Comparison of ENCODE assay signal across 12 cellular contexts in the genomic region with DNA sequence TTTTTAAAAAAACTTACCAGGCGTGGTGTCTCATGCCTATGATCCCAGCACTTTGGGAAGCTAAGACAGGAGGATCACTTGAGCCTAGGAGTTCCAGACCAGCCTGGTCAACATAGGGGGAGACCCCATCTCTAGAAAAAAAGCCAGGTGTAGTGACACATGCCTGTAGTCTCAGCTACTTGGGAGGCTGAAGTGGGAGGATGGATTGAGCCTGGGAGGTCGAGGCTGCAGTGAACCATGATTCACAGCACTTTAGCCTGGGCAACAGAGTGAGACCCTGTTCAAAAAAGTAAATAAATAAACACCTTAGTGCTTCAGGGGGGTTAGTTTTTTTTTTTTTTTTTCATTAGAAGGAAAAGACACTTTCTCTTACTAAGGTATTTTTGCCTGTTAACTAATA. TPM values are rescaled to one million over a fixed set of nuclear protein-coding genes. Genes with fewer than 3 reads are reported as not detected.
DNase-seq lines count a peak whose midpoint lies in the region; ATAC-seq, FAIRE-seq and TF ChIP-seq lines count a peak whose summit lies in the region.
"Had no signal": no experiment of that assay in that cellular context is flagged by ENCODE, and none has a peak within 500 bp of the region (broad histone marks: within the 10 kb centered on the region; RNA-seq: fewer than 3 reads in every experiment).

No MANE protein-coding gene starts in this region.

- intact Hi-C loops in CD4-positive, alpha-beta T cell (cut with DNase I, micrococcal nuclease) = loop anchor here in 1 of 2 experiments (5.0 kb wide), 1 partner anchor 144 kb away; no protein-coding TSS in a partner anchor

- H3K4me1 ChIP-seq in HEK293 (ENCODE audit: control insufficient read depth, insufficient read depth, low read length) = peaks cover 3% of the 10 kb centered on the region; the same call in 1 of the 2 replicates
- peaks cover 0 to 6% of the 10 kb centered on the region in 2 donors for H3K4me1 ChIP-seq in small intestine (ENCODE audit: control insufficient read depth in 2 of 2, insufficient read depth in 1 of 2, low read depth in 1 of 2, low read length in 1 of 2)
- H3K4me1 ChIP-seq: BE2C had no signal

- CTCF ChIA-PET in CD4-positive, alpha-beta T cell (lab: Charles Lee) = no interaction called here
- CTCF ChIA-PET in HEK293 (lab: Yijun Ruan, JAX) = interaction anchor here (0.6 kb wide), 1 partner anchor 20 kb away, joined by 4 read pairs; no protein-coding TSS in a partner anchor

- H3K9me3 Mint-ChIP-seq in CD4-positive, alpha-beta T cell = no peaks in the 10 kb centered on the region
- peaks cover 4% of the 10 kb centered on the region for H3K9me3 Mint-ChIP-seq in memory B cell

- H3K4me3 Mint-ChIP-seq in CD4-positive, alpha-beta T cell = no peak overlapping the region
- H3K4me3 Mint-ChIP-seq in memory B cell = no peak overlapping the region

- H3K27ac ChIP-seq in CD4-positive, alpha-beta T cell (ENCODE audit: low read depth, low read length) = no peak overlapping the region
- H3K27ac ChIP-seq in HEK293 (ENCODE audit: extremely low read depth, low read depth, low read length) (no peak overlapping the region), small intestine (ENCODE audit: low read depth in 1 of 2, low read length in 1 of 2) (no peak overlapping the region)

- no peaks in the 10 kb centered on the region for H3K9me3 ChIP-seq in CD4-positive, alpha-beta T cell (ENCODE audit: control insufficient read depth, low read length)
- H3K9me3 ChIP-seq in HEK293 (ENCODE audit: control insufficient read depth, insufficient read depth, low read depth, low read length) = no peaks in the 10 kb centered on the region
- no peaks in the 10 kb centered on the region for H3K9me3 ChIP-seq in small intestine (ENCODE audit: control insufficient read depth, low read depth)
- H3K9me3 ChIP-seq: BE2C had no signal

- TF ChIP-seq CTCF in CD4-positive, alpha-beta T cell (IDR thresholded peaks at IDR 0.05) = no peak
- TF ChIP-seq CTCF in HEK293 (tag by site-specific recombination; IDR thresholded peaks at IDR 0.05) = no peak

- ATAC-seq in CD4-positive, alpha-beta T cell (ENCODE audit: poor library complexity) = no peak
- ATAC-seq in memory B cell (ENCODE audit: low read depth) (no peak), HG02870 (IDR thresholded peaks at IDR 0.05; ENCODE audit: unreplicated experiment) (no peak), HG03139 (IDR thresholded peaks at IDR 0.05; ENCODE audit: unreplicated experiment) (no peak)
- ATAC-seq: GM12878 had no signal

- FAIRE-seq in small intestine (lab: Jason Lieb, UNC) = no peak
- FAIRE-seq: GM12878, GM18507, H54 had no signal

- H3K36me3 ChIP-seq in HEK293 (ENCODE audit: control insufficient read depth in 2 of 2, insufficient read depth in 1 of 2, low read length in 2 of 2) (peaks cover 0 to under 1% of the 10 kb centered on the region in 2 experiments; a peak in 1 of 3 replicates), small intestine (ENCODE audit: control insufficient read depth in 2 of 2, insufficient read depth in 2 of 2, low read length in 2 of 2) (no peaks in the 10 kb centered on the region)
- H3K36me3 ChIP-seq: BE2C had no signal

- H3K36me3 Mint-ChIP-seq in CD4-positive, alpha-beta T cell (ENCODE audit: low read depth) = peaks cover 14% of the 10 kb centered on the region
- H3K36me3 Mint-ChIP-seq in memory B cell = no peaks in the 10 kb centered on the region

- H3K27me3 Mint-ChIP-seq in CD4-positive, alpha-beta T cell = no peaks in the 10 kb centered on the region
- no peaks in the 10 kb centered on the region for H3K27me3 Mint-ChIP-seq in memory B cell

- H3K4me1 Mint-ChIP-seq in CD4-positive, alpha-beta T cell (ENCODE audit: low read depth) = peaks cover 47% of the 10 kb centered on the region
- peaks cover 22% of the 10 kb centered on the region for H3K4me1 Mint-ChIP-seq in memory B cell

- H3K4me3 ChIP-seq in HEK293 (ENCODE audit: low read depth, low read length) (no peak overlapping the region), small intestine (ENCODE audit: low read depth in 1 of 2, low read length in 2 of 2) (no peak overlapping the region)
- H3K4me3 ChIP-seq: GM12878 had no signal

- WGBS in small intestine, 3 donors = 75 to 88% (median 81%) methylated on average over 2 of the region's 2 CpGs

- POLR2A ChIA-PET in CD4-positive, alpha-beta T cell (lab: Charles Lee) = interaction anchor here (0.6 kb wide), 1 partner anchor 9 kb away, joined by 3 read pairs; no protein-coding TSS in a partner anchor
- POLR2A ChIA-PET in HEK293 (lab: Yijun Ruan, JAX) = no interaction called here

- H3K27ac Mint-ChIP-seq in CD4-positive, alpha-beta T cell = peak overlapping the region; percentile 13
- peak overlapping the region; percentile 73 for H3K27ac Mint-ChIP-seq in memory B cell

- DNase-seq in CD4-positive, alpha-beta T cell = no peak
- DNase-seq in activated CD8-positive, alpha-beta memory T cell treated with anti-CD3 and anti-CD28 coated beads, Interleukin-2, amount 50 U/mL, for 48 hours = peak; percentile 26
- no peak for DNase-seq in memory B cell (ENCODE audit: low spot score in 2 of 2)
- DNase-seq in small intestine = no peak
- DNase-seq: BE2C, NCI-H187 treated with DMSO at 0.1 percent for 48 hours had no signal

- H3K27me3 ChIP-seq in CD4-positive, alpha-beta T cell (ENCODE audit: control insufficient read depth, insufficient read depth, low read length) = no peaks in the 10 kb centered on the region
- no peaks in the 10 kb centered on the region for H3K27me3 ChIP-seq in small intestine (ENCODE audit: control insufficient read depth in 2 of 2, insufficient read depth in 2 of 2, low read length in 2 of 2)
- H3K27me3 ChIP-seq: BE2C had no signal

TF ChIP-seq in HEK293, 187 proteins besides CTCF, POLR2A, EP300 and RAD21:
- TF ChIP-seq ZNF266 (tag by site-specific recombination; IDR thresholded peaks at IDR 0.05; ENCODE audit: low read depth) (no peak), ZNF121 (tag by site-specific recombination; IDR thresholded peaks at IDR 0.05) (peak; percentile 75)
TF ChIP-seq in HEK293: peak in this region for 1.

RNA-seq across cellular contexts. Expression of a gene that starts 58.9 kb away (rescaled TPM):
- 1 to 10 TPM; 7.6 to 8.0 TPM for total RNA-seq in CD4-positive, alpha-beta T cell
- 1 to 10 TPM in 2 of 3 donors, under 1 TPM in 1; 0.27 to 2.5 (median 1.5) TPM for polyA plus RNA-seq in small intestine
